In the genomic region with DNA sequence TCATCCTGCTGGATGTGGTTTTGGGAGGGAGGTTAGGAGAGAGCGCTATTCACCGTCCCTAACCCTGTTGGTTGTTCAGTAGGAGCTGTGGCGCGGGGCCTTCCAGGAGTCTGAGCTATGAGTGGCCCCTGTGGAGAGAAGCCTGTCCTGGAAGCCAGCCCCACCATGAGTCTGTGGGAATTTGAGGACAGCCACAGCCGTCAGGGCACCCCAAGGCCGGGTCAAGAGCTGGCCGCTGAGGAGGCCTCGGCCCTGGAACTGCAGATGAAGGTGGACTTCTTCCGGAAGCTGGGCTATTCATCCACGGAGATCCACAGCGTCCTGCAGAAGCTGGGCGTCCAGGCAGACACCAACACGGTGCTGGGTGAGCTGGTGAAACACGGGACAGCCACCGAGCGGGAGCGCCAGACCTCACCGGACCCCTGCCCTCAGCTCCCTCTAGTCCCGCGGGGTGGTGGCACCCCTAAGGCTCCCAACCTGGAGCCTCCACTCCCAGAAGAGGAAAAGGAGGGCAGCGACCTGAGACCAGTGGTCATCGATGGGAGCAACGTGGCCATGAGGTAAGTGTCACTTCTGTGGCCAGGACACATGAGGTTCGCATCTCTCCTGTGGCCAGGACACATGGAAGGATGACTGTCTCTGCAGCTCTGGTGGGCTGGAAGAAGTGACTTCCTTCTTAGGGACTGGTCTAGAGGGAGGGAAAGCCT, we compare ENCODE assay signal across 8 cellular contexts. TPM values are rescaled to one million over a fixed set of nuclear protein-coding genes. Genes with fewer than 3 reads are reported as not detected.
DNase-seq lines count a peak whose midpoint lies in the region; ATAC-seq and TF ChIP-seq lines count a peak whose summit lies in the region.

No MANE protein-coding gene starts in this region.

- peaks cover 43% of the 10 kb centered on the region for H3K36me3 ChIP-seq in HAP-1 (replicated peaks)
- H3K36me3 ChIP-seq in skeletal muscle satellite cell (ENCODE audit: insufficient read depth, low read length) = peaks cover 40% of the 10 kb centered on the region

- peaks cover 57% of the 10 kb centered on the region for H3K4me1 Mint-ChIP-seq in WTC11

- peak overlapping the region; percentile 73 for H3K4me3 Mint-ChIP-seq in WTC11

- H3K9me3 Mint-ChIP-seq in WTC11 = no peaks in the 10 kb centered on the region

- H3K4me1 ChIP-seq in HAP-1 = peaks cover 19% of the 10 kb centered on the region
- peaks cover 21% of the 10 kb centered on the region for H3K4me1 ChIP-seq in foreskin keratinocyte
- H3K4me1 ChIP-seq in skeletal muscle satellite cell (ENCODE audit: control insufficient read depth, insufficient read depth, low read length) = peaks cover 88% of the 10 kb centered on the region

- peaks cover 5% of the 10 kb centered on the region for H3K36me3 Mint-ChIP-seq in WTC11

- CTCF ChIA-PET in WTC11 (lab: Charles Lee) = interaction anchor here (0.6 to 6.4 kb wide), 6 partner anchors 11 to 1526 kb away, joined by 3 to 109 read pairs (median 10); partner anchors contain the start of gene MEAF6

- ATAC-seq in WTC11 (no peak), foreskin keratinocyte (no peak)

- H3K4me3 ChIP-seq in HAP-1 (peak overlapping the region; percentile 71), skeletal muscle satellite cell (ENCODE audit: low read length) (peak overlapping the region; percentile 78)

- POLR2A ChIA-PET in WTC11 (lab: Charles Lee) = interaction anchor here (0.5 to 2.7 kb wide), 4 partner anchors 10 to 1564 kb away, joined by 3 to 13 read pairs (median 4); partner anchors contain the start of gene MEAF6

- H3K9ac ChIP-seq in skeletal muscle satellite cell (ENCODE audit: low read depth, low read length) = peak overlapping the region; percentile 93

- peak overlapping the region; percentile 99 for H3K4me2 ChIP-seq in skeletal muscle satellite cell (ENCODE audit: low read length)

- H3K27me3 ChIP-seq in HAP-1 (ENCODE audit: low read depth) (no peaks in the 10 kb centered on the region), foreskin keratinocyte (no peaks in the 10 kb centered on the region), skeletal muscle satellite cell (ENCODE audit: control insufficient read depth, insufficient read depth, low read length) (no peaks in the 10 kb centered on the region)

- H3K9me3 ChIP-seq in HAP-1 = no peaks in the 10 kb centered on the region
- no peaks in the 10 kb centered on the region for H3K9me3 ChIP-seq in skeletal muscle satellite cell (replicated peaks; ENCODE audit: low read length)

- DNase-seq in HAP-1 (ENCODE audit: low spot score in 2 of 2) (no peak), WTC11 (ENCODE audit: low spot score) (no peak), foreskin keratinocyte (no peak), nucleus accumbens (lab: John Stamatoyannopoulos, UW) (no peak), LoVo (ENCODE audit: low spot score) (no peak), NCI-H748 treated with DMSO at 0.1 percent for 48 hours (lab: John Stamatoyannopoulos, UW) (no peak), NCI-H69 (lab: John Stamatoyannopoulos, UW) (no peak)

- TF ChIP-seq CTCF in WTC11 (IDR thresholded peaks at IDR 0.05) (no peak), foreskin keratinocyte (conservative IDR thresholded peaks at IDR 0.05) (no peak)

- peaks cover 23% of the 10 kb centered on the region for H3K27me3 Mint-ChIP-seq in WTC11 (ENCODE audit: low read depth)

- in situ Hi-C loops in HAP-1 (cut with MboI; ENCODE audit: low sequenced_read_pairs) = no loop called here

- H3K27ac ChIP-seq in foreskin keratinocyte = peak overlapping the region; percentile 99

- H3K27ac Mint-ChIP-seq in WTC11 = peak overlapping the region; percentile 27; the same call in 1 of the 2 replicates

TF ChIP-seq in WTC11, 78 proteins besides CTCF, POLR2A, EP300 and RAD21:
- no peak for TF ChIP-seq SMAD3 (CRISPR knock-in tag; IDR thresholded peaks at IDR 0.05; ENCODE audit: borderline replicate concordance)
- TF ChIP-seq GRHL2 (CRISPR knock-in tag; IDR thresholded peaks at IDR 0.05; ENCODE audit: insufficient replicate concordance, severe bottlenecking) = no peak
- TF ChIP-seq NFATC4 (CRISPR knock-in tag; IDR thresholded peaks at IDR 0.05) = no peak
- TF ChIP-seq NR2C2 (CRISPR knock-in tag; IDR thresholded peaks at IDR 0.05) = no peak
- TF ChIP-seq GABPB1 (CRISPR knock-in tag; IDR thresholded peaks at IDR 0.05) = no peak
- TF ChIP-seq, protein P1, sequence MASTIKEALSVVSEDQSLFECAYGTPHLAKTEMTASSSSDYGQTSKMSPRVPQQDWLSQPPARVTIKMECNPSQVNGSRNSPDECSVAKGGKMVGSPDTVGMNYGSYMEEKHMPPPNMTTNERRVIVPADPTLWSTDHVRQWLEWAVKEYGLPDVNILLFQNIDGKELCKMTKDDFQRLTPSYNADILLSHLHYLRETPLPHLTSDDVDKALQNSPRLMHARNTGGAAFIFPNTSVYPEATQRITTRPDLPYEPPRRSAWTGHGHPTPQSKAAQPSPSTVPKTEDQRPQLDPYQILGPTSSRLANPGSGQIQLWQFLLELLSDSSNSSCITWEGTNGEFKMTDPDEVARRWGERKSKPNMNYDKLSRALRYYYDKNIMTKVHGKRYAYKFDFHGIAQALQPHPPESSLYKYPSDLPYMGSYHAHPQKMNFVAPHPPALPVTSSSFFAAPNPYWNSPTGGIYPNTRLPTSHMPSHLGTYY (CRISPR knock-in tag; IDR thresholded peaks at IDR 0.05) = no peak
- TF ChIP-seq ETV6 (CRISPR knock-in tag; IDR thresholded peaks at IDR 0.05) = no peak
- TF ChIP-seq, protein P2, sequence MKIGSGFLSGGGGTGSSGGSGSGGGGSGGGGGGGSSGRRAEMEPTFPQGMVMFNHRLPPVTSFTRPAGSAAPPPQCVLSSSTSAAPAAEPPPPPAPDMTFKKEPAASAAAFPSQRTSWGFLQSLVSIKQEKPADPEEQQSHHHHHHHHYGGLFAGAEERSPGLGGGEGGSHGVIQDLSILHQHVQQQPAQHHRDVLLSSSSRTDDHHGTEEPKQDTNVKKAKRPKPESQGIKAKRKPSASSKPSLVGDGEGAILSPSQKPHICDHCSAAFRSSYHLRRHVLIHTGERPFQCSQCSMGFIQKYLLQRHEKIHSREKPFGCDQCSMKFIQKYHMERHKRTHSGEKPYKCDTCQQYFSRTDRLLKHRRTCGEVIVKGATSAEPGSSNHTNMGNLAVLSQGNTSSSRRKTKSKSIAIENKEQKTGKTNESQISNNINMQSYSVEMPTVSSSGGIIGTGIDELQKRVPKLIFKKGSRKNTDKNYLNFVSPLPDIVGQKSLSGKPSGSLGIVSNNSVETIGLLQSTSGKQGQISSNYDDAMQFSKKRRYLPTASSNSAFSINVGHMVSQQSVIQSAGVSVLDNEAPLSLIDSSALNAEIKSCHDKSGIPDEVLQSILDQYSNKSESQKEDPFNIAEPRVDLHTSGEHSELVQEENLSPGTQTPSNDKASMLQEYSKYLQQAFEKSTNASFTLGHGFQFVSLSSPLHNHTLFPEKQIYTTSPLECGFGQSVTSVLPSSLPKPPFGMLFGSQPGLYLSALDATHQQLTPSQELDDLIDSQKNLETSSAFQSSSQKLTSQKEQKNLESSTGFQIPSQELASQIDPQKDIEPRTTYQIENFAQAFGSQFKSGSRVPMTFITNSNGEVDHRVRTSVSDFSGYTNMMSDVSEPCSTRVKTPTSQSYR (CRISPR knock-in tag; IDR thresholded peaks at IDR 0.05) = no peak
- TF ChIP-seq ZNF512 (CRISPR knock-in tag; IDR thresholded peaks at IDR 0.05; ENCODE audit: borderline replicate concordance) = no peak
- no peak for TF ChIP-seq TP53 (CRISPR knock-in tag; IDR thresholded peaks at IDR 0.05)
- no peak for TF ChIP-seq ZNF396 (CRISPR knock-in tag; IDR thresholded peaks at IDR 0.05; ENCODE audit: borderline replicate concordance)
- TF ChIP-seq ATF6 (CRISPR knock-in tag; IDR thresholded peaks at IDR 0.05) = no peak
- no peak for TF ChIP-seq FOXJ3 (CRISPR knock-in tag; IDR thresholded peaks at IDR 0.05; ENCODE audit: borderline replicate concordance)

RNA-seq across cellular contexts. Expression of gene ZC3H12A, which starts 1.2 kb away (rescaled TPM):
- total RNA-seq in WTC11 (2021) (8.4 to 10.9 TPM (median 9.6 TPM) in 3 replicates), foreskin keratinocyte (24.5 and 32.4 TPM in 2 replicates)
- 19.9 and 23.0 TPM in 2 replicates for polyA plus RNA-seq in foreskin keratinocyte
- total RNA-seq in skeletal muscle satellite cell (2012; rRNA removed) = 9.8 and 9.9 TPM in 2 replicates

RNA-seq across cellular contexts. Expression of gene MEAF6, which starts 39.0 kb away (rescaled TPM):
- total RNA-seq in WTC11 (2021) (37.4 to 41.3 TPM (median 41.0 TPM) in 3 replicates), foreskin keratinocyte (43.8 and 48.6 TPM in 2 replicates)
- polyA plus RNA-seq in foreskin keratinocyte = 36.7 and 41.3 TPM in 2 replicates
- 52.9 and 59.1 TPM in 2 replicates for total RNA-seq in skeletal muscle satellite cell (2012; rRNA removed)
